ENCODE assay signal across 9 cellular contexts in genomic region chr20:63178889-63179751, GRCh38. TPM values are rescaled to one million over a fixed set of nuclear protein-coding genes. Genes with fewer than 3 reads are reported as not detected.
DNase-seq lines count a peak whose midpoint lies in the region; ATAC-seq and TF ChIP-seq lines count a peak whose summit lies in the region.
"Had no signal": no experiment of that assay in that cellular context is flagged by ENCODE, and none has a peak within 500 bp of the region (broad histone marks: within the 10 kb centered on the region; RNA-seq: fewer than 3 reads in every experiment).

No MANE protein-coding gene starts in this region.

- H3K9me3 Mint-ChIP-seq in activated T-helper 2 cell treated with anti-CD3 and anti-CD28 coated beads, Interferon-gamma antibody, Interleukin-2, Interleukin-4, amounts not matched to agents 10 μg/mL and 5 μg/mL and 100 μg/mL, durations not matched to agents 14 hours and 24 hours and 36 hours: no peaks in the 10 kb centered on the region
- H3K9me3 Mint-ChIP-seq in glutamatergic neuron (ENCODE audit: unreplicated experiment): peaks cover 16% of the 10 kb centered on the region

- peaks cover 1% of the 10 kb centered on the region for H3K4me1 Mint-ChIP-seq in activated T-helper 2 cell treated with anti-CD3 and anti-CD28 coated beads, Interferon-gamma antibody, Interleukin-2, Interleukin-4, amounts not matched to agents 10 μg/mL and 5 μg/mL and 100 μg/mL, durations not matched to agents 14 hours and 24 hours and 36 hours (ENCODE audit: low read depth)
- peaks cover 7% of the 10 kb centered on the region for H3K4me1 Mint-ChIP-seq in glutamatergic neuron (ENCODE audit: low read depth, unreplicated experiment)

- peaks cover 33% of the 10 kb centered on the region for H3K27me3 Mint-ChIP-seq in activated T-helper 2 cell treated with anti-CD3 and anti-CD28 coated beads, Interferon-gamma antibody, Interleukin-2, Interleukin-4, amounts not matched to agents 10 μg/mL and 5 μg/mL and 100 μg/mL, durations not matched to agents 14 hours and 24 hours and 36 hours (ENCODE audit: low read depth)
- H3K27me3 Mint-ChIP-seq in glutamatergic neuron (ENCODE audit: unreplicated experiment): peaks cover 18% of the 10 kb centered on the region

- peak; percentile 90 for DNase-seq in D341Med (ENCODE audit: low spot score)
- peak; percentile 34 for DNase-seq in activated T-helper 2 cell treated with anti-CD3 and anti-CD28 coated beads, Interferon-gamma antibody, Interleukin-2, Interleukin-4, amounts not matched to agents 10 μg/mL and 5 μg/mL and 100 μg/mL, durations not matched to agents 14 hours and 24 hours and 36 hours (ENCODE audit: low spot score)
- DNase-seq in glutamatergic neuron: peak; percentile 86
- DNase-seq in retina: peak; percentile 89

- H3K36me3 Mint-ChIP-seq in activated T-helper 2 cell treated with anti-CD3 and anti-CD28 coated beads, Interferon-gamma antibody, Interleukin-2, Interleukin-4, amounts not matched to agents 10 μg/mL and 5 μg/mL and 100 μg/mL, durations not matched to agents 14 hours and 24 hours and 36 hours (ENCODE audit: low read depth): no peaks in the 10 kb centered on the region
- no peaks in the 10 kb centered on the region for H3K36me3 Mint-ChIP-seq in glutamatergic neuron (ENCODE audit: unreplicated experiment)

- no peak overlapping the region for H3K27ac Mint-ChIP-seq in activated T-helper 2 cell treated with anti-CD3 and anti-CD28 coated beads, Interferon-gamma antibody, Interleukin-2, Interleukin-4, amounts not matched to agents 10 μg/mL and 5 μg/mL and 100 μg/mL, durations not matched to agents 14 hours and 24 hours and 36 hours
- H3K27ac Mint-ChIP-seq in glutamatergic neuron (ENCODE audit: unreplicated experiment): peak overlapping the region; percentile 64

- peak; percentile 57 for ATAC-seq in HG02759 (IDR thresholded peaks at IDR 0.05; ENCODE audit: unreplicated experiment)
- ATAC-seq in GM18868 (IDR thresholded peaks at IDR 0.05; ENCODE audit: unreplicated experiment): no peak
- ATAC-seq in HG02852 (IDR thresholded peaks at IDR 0.05; ENCODE audit: unreplicated experiment): no peak

- H3K4me3 Mint-ChIP-seq in activated T-helper 2 cell treated with anti-CD3 and anti-CD28 coated beads, Interferon-gamma antibody, Interleukin-2, Interleukin-4, amounts not matched to agents 10 μg/mL and 5 μg/mL and 100 μg/mL, durations not matched to agents 14 hours and 24 hours and 36 hours (ENCODE audit: low read depth): no peak overlapping the region
- peak overlapping the region; percentile 86 for H3K4me3 Mint-ChIP-seq in glutamatergic neuron (ENCODE audit: unreplicated experiment)

- intact Hi-C loops in activated T-helper 2 cell treated with anti-CD3 and anti-CD28 coated beads, Interferon-gamma antibody, Interleukin-2, Interleukin-4, amounts not matched to agents 10 μg/mL and 5 μg/mL and 100 μg/mL, durations not matched to agents 14 hours and 24 hours and 36 hours (cut with micrococcal nuclease): no loop called here

- peak; percentile 47 for TF ChIP-seq CTCF in glutamatergic neuron (IDR thresholded peaks at IDR 0.05; ENCODE audit: partially characterized antibody, unreplicated experiment)

TF ChIP-seq in PFSK-1, 5 proteins besides CTCF, POLR2A, EP300 and RAD21:
- peak; percentile 76 to 90; a peak in 3 of 4 replicates for TF ChIP-seq REST (IDR thresholded peaks at IDR 0.05; ENCODE audit: insufficient read depth in 1 of 2, low read depth in 2 of 2, low read length in 2 of 2)
- TF ChIP-seq SIN3A (IDR thresholded peaks at IDR 0.05; ENCODE audit: borderline replicate concordance, insufficient read depth, low read length): no peak

RNA-seq across cellular contexts. Expression of gene YTHDF1, which starts 36.8 kb away (rescaled TPM):
- 37.5 TPM for polyA plus RNA-seq in PFSK-1 (2012; ENCODE audit: insufficient read length, low read depth)
- total RNA-seq in activated T-helper 2 cell treated with anti-CD3 and anti-CD28 coated beads, Interferon-gamma antibody, Interleukin-2, Interleukin-4, amounts not matched to agents 10 μg/mL and 5 μg/mL and 100 μg/mL, durations not matched to agents 14 hours and 24 hours and 36 hours: 43.7 and 44.7 TPM in 2 replicates
- total RNA-seq in glutamatergic neuron (ENCODE audit: unreplicated experiment): 43.3 TPM

RNA-seq across cellular contexts. Expression of gene BIRC7, which starts 56.6 kb away (rescaled TPM):
- polyA plus RNA-seq in PFSK-1 (2012; ENCODE audit: insufficient read length, low read depth): 11.5 TPM
- total RNA-seq in activated T-helper 2 cell treated with anti-CD3 and anti-CD28 coated beads, Interferon-gamma antibody, Interleukin-2, Interleukin-4, amounts not matched to agents 10 μg/mL and 5 μg/mL and 100 μg/mL, durations not matched to agents 14 hours and 24 hours and 36 hours: not detected in 2 replicates
- not detected for total RNA-seq in glutamatergic neuron (ENCODE audit: unreplicated experiment)
- total RNA-seq: SJSA1 had no signal

Comparison
In these comparisons a context has a peak if more than half of its experiments do, and no peak if none do; other contexts are left out.
1. DNase-seq: peak in every context shown above with its lines; median percentile 90 in D341Med; 89 in retina; 86 in glutamatergic neuron; 34 in activated T-helper 2 cell treated with anti-CD3 and anti-CD28 coated beads, Interferon-gamma antibody, Interleukin-2, Interleukin-4, amounts not matched to agents 10 μg/mL and 5 μg/mL and 100 μg/mL, durations not matched to agents 14 hours and 24 hours and 36 hours.